In genomic region chr1:62208087-62208486, GRCh38 we compare ENCODE assay signal across 16 cellular contexts. TPM values are rescaled to one million over a fixed set of nuclear protein-coding genes. Genes with fewer than 3 reads are reported as not detected.
DNase-seq lines count a peak whose midpoint lies in the region; ATAC-seq and TF ChIP-seq lines count a peak whose summit lies in the region.
"Had no signal": no experiment of that assay in that cellular context is flagged by ENCODE, and none has a peak within 500 bp of the region (broad histone marks: within the 10 kb centered on the region; RNA-seq: fewer than 3 reads in every experiment).

No MANE protein-coding gene starts in this region.

- H3K4me3 Mint-ChIP-seq in WTC11 (no peak overlapping the region), nephron progenitor cell (no peak overlapping the region)
- H3K4me3 Mint-ChIP-seq: B cell; CD8-positive, alpha-beta T cell; H9 had no signal

- H3K27me3 Mint-ChIP-seq in WTC11 (ENCODE audit: low read depth) (no peaks in the 10 kb centered on the region), nephron progenitor cell (ENCODE audit: low read depth, poor library complexity) (no peaks in the 10 kb centered on the region)

- ATAC-seq in WTC11: no peak
- no peak for ATAC-seq in HG03139 (IDR thresholded peaks at IDR 0.05; ENCODE audit: unreplicated experiment)
- ATAC-seq: CD8-positive, alpha-beta T cell had no signal

- H3K4me3 ChIP-seq in iPS-18c (ENCODE audit: insufficient read depth, low read depth, low read length) (peak overlapping the region; percentile 12; the same call in 1 of the 2 replicates), sigmoid colon (no peak overlapping the region)
- H3K4me3 ChIP-seq: BLaER1 treated with 17β-estradiol and CSF1 and Interleukin-3, amounts not matched to agents 10 nM and 100 nM had no signal

- CTCF ChIA-PET in WTC11 (lab: Charles Lee): interaction anchor here (1.1 kb wide), 1 partner anchor 32 kb away, joined by 6 read pairs; no protein-coding TSS in a partner anchor

- no peak overlapping the region for H3K27ac ChIP-seq in sigmoid colon

- intact Hi-C loops in sigmoid colon (cut with DNase I): no loop called here

- no peak for TF ChIP-seq EP300 in sigmoid colon (IDR thresholded peaks at IDR 0.05)

- H3K36me3 ChIP-seq in sigmoid colon: no peaks in the 10 kb centered on the region
- H3K36me3 ChIP-seq: BLaER1 treated with 17β-estradiol and CSF1 and Interleukin-3, amounts not matched to agents 10 nM and 100 nM had no signal

- TF ChIP-seq CTCF in WTC11 (IDR thresholded peaks at IDR 0.05) (no peak), sigmoid colon (IDR thresholded peaks at IDR 0.05) (no peak), nephron progenitor cell (IDR thresholded peaks at IDR 0.05) (no peak)

- H3K9me3 Mint-ChIP-seq in WTC11 (peaks cover 51% of the 10 kb centered on the region), nephron progenitor cell (peaks cover 61% of the 10 kb centered on the region)

- no peak for TF ChIP-seq POLR2A in sigmoid colon (IDR thresholded peaks at IDR 0.05)

- DNase-seq in WTC11 (ENCODE audit: low spot score): no peak
- DNase-seq in sigmoid colon: peak; percentile 28
- DNase-seq in nephron progenitor cell: no peak
- no peak for DNase-seq in NOMO-1 (lab: John Stamatoyannopoulos, UW; ENCODE audit: unreplicated experiment in 2 of 2)
- DNase-seq: Calu3; CD8-positive, alpha-beta T cell; DMS79 treated with DMSO at 0.1 percent for 48 hours; GF-D8; GOT3; H9 had no signal

- H3K4me1 ChIP-seq in sigmoid colon: no peaks in the 10 kb centered on the region

- H3K9me3 ChIP-seq in iPS-18c (ENCODE audit: control insufficient read depth, insufficient read depth, low read length) (no peaks in the 10 kb centered on the region), sigmoid colon (peaks cover 0 to 10% (median 0%) of the 10 kb centered on the region in 4 donors)

- H3K36me3 Mint-ChIP-seq in WTC11 (peaks cover 94% of the 10 kb centered on the region), nephron progenitor cell (ENCODE audit: low read depth) (peaks cover 59% of the 10 kb centered on the region)
- H3K36me3 Mint-ChIP-seq: CD8-positive, alpha-beta T cell had no signal

- no peaks in the 10 kb centered on the region for H3K27me3 ChIP-seq in sigmoid colon
- H3K27me3 ChIP-seq: BLaER1 treated with 17β-estradiol and CSF1 and Interleukin-3, amounts not matched to agents 10 nM and 100 nM had no signal

- WGBS in sigmoid colon, 2 donors: 96 to 100% methylated on average over 5 of the region's 5 CpGs

- H3K27ac Mint-ChIP-seq in WTC11 (peak overlapping the region; percentile 67), nephron progenitor cell (no peak overlapping the region)
- H3K27ac Mint-ChIP-seq: B cell; CD8-positive, alpha-beta T cell had no signal

- POLR2A ChIA-PET in WTC11 (lab: Charles Lee): interaction anchor here (1.6 to 1.7 kb wide), 2 partner anchors 10 to 25 kb away, joined by 4 to 9 read pairs; no protein-coding TSS in a partner anchor

- H3K4me1 Mint-ChIP-seq in WTC11 (peaks cover 56% of the 10 kb centered on the region), nephron progenitor cell (no peaks in the 10 kb centered on the region)
- H3K4me1 Mint-ChIP-seq: B cell had no signal

TF ChIP-seq in WTC11, 78 proteins besides CTCF, POLR2A, EP300 and RAD21:
- TF ChIP-seq, protein P1, sequence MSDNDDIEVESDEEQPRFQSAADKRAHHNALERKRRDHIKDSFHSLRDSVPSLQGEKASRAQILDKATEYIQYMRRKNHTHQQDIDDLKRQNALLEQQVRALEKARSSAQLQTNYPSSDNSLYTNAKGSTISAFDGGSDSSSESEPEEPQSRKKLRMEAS (CRISPR knock-in tag; IDR thresholded peaks at IDR 0.05): 0 out of 2 replicates have a peak, but pooled peaks have one; percentile 47
- TF ChIP-seq AR (CRISPR knock-in tag; IDR thresholded peaks at IDR 0.05) (0 out of 2 replicates have a peak, but pooled peaks have one; percentile 23), MXD4 (CRISPR knock-in tag; IDR thresholded peaks at IDR 0.05; ENCODE audit: borderline replicate concordance) (no peak), NFATC4 (CRISPR knock-in tag; IDR thresholded peaks at IDR 0.05) (0 out of 2 replicates have a peak, but pooled peaks have one; percentile 25), ATF1 (CRISPR knock-in tag; IDR thresholded peaks at IDR 0.05) (no peak), NR1H2 (CRISPR knock-in tag; IDR thresholded peaks at IDR 0.05) (no peak), E2F1 (CRISPR knock-in tag; IDR thresholded peaks at IDR 0.05) (no peak), ZNF671 (CRISPR knock-in tag; IDR thresholded peaks at IDR 0.05) (peak; percentile 41; the same call in 1 of the 2 replicates), ZNF425 (CRISPR knock-in tag; conservative IDR thresholded peaks at IDR 0.05) (peak; percentile 41; the same call in 1 of the 2 replicates), GRHL2 (CRISPR knock-in tag; IDR thresholded peaks at IDR 0.05; ENCODE audit: insufficient replicate concordance, severe bottlenecking) (no peak), ZNF121 (CRISPR knock-in tag; IDR thresholded peaks at IDR 0.05) (no peak), EMX1 (CRISPR knock-in tag; IDR thresholded peaks at IDR 0.05) (0 out of 2 replicates have a peak, but pooled peaks have one; percentile 26), USF1 (CRISPR knock-in tag; IDR thresholded peaks at IDR 0.05) (no peak), NFE2L1 (CRISPR knock-in tag; IDR thresholded peaks at IDR 0.05) (no peak)

RNA-seq across cellular contexts. Expression of gene L1TD1, which starts 13.4 kb away (rescaled TPM):
- total RNA-seq in WTC11 (2021) (296 to 319 TPM (median 303 TPM) in 3 replicates), sigmoid colon (under 1 TPM in 3 of 4 donors, not detected in 1; under 0.01 to 0.99 (median 0.27) TPM)
- 1 to 10 TPM; 1.8 to 8.0 (median 2.8) TPM for polyA plus RNA-seq in sigmoid colon
- total RNA-seq: A172; B cell; Calu3; CD8-positive, alpha-beta T cell; HT-29 had no signal

Comparison
In these comparisons a context has a peak if more than half of its experiments do, and no peak if none do; other contexts are left out.
1. RNA of gene L1TD1, which starts 13.4 kb away (total RNA-seq): 296 to 319 TPM in WTC11; under 0.01 to 0.99 TPM in sigmoid colon; every median in the first group is over 100 times any median in the second.